17 cellular contexts compared by ENCODE assay signal in genomic region chr15:77665530-77666295, GRCh38. TPM values are rescaled to one million over a fixed set of nuclear protein-coding genes. Genes with fewer than 3 reads are reported as not detected.
DNase-seq lines count a peak whose midpoint lies in the region; ATAC-seq, FAIRE-seq and TF ChIP-seq lines count a peak whose summit lies in the region.
"Had no signal": no experiment of that assay in that cellular context is flagged by ENCODE, and none has a peak within 500 bp of the region (broad histone marks: within the 10 kb centered on the region; RNA-seq: fewer than 3 reads in every experiment).

No MANE protein-coding gene starts in this region.

- H3K9me1 ChIP-seq in K562 (ENCODE audit: control insufficient read depth, insufficient read depth, low read length): no peaks in the 10 kb centered on the region

- no peak overlapping the region for H3K9ac ChIP-seq in K562 (ENCODE audit: insufficient read depth in 1 of 2, low read depth in 2 of 2, low read length in 2 of 2)
- H3K9ac ChIP-seq in neuronal stem cell (ENCODE audit: low read depth, low read length, poor library complexity): no peak overlapping the region
- H3K9ac ChIP-seq: BLaER1 had no signal

- TF ChIP-seq CTCF in HEK293 (tag by site-specific recombination; IDR thresholded peaks at IDR 0.05) (no peak), K562 (IDR thresholded peaks at IDR 0.05 in 2 of 3, conservative IDR thresholded peaks at IDR 0.05 in 1 of 3; ENCODE audit: insufficient read depth in 2 of 3, low read depth in 1 of 3, low read length in 3 of 3) (no peak), endothelial cell (IDR thresholded peaks at IDR 0.05; ENCODE audit: unreplicated experiment) (no peak), GM23338 (conservative IDR thresholded peaks at IDR 0.05; ENCODE audit: low read depth in 2 of 2) (no peak)

- H4K91ac ChIP-seq in neuronal stem cell (ENCODE audit: low read depth, low read length, poor library complexity): no peak overlapping the region

- H3K14ac ChIP-seq in neuronal stem cell (ENCODE audit: low read length): no peak overlapping the region

- ATAC-seq in K562 (no peak), GM23338 (no peak)

- H2BK12ac ChIP-seq in neuronal stem cell (ENCODE audit: low read length): no peak overlapping the region

- no peak overlapping the region for H3K4ac ChIP-seq in neuronal stem cell (ENCODE audit: low read length)

- no peak overlapping the region for H4K8ac ChIP-seq in neuronal stem cell (ENCODE audit: low read depth, low read length)

- H3K4me1 ChIP-seq in HEK293 (ENCODE audit: control insufficient read depth, insufficient read depth, low read length) (no peaks in the 10 kb centered on the region), K562 (replicated peaks in 1 of 2; ENCODE audit: control insufficient read depth in 2 of 2, insufficient read depth in 2 of 2, low read length in 2 of 2) (peaks cover 0 to 6% of the 10 kb centered on the region in 2 experiments; a peak in 1 of 5 replicates), neuronal stem cell (ENCODE audit: control insufficient read depth in 2 of 2, insufficient read depth in 1 of 2, low read depth in 1 of 2, low read length in 2 of 2) (peaks cover 9 to 15% of the 10 kb centered on the region in 2 donors), GM23338 (ENCODE audit: insufficient read depth) (no peaks in the 10 kb centered on the region)
- H3K4me1 ChIP-seq: HAP-1 had no signal

- CTCF ChIA-PET in HEK293 (lab: Yijun Ruan, JAX): interaction anchor here (1.1 to 4.7 kb wide), 3 partner anchors 15 to 32 kb away, joined by 3 to 22 read pairs (median 3); no protein-coding TSS in a partner anchor
- CTCF ChIA-PET in K562 (lab: Yijun Ruan, JAX; ENCODE audit: low intra/inter-chr PET ratio): no interaction called here

- H2AFZ ChIP-seq in K562 (ENCODE audit: low read depth, low read length) (no peak overlapping the region), neuronal stem cell (ENCODE audit: low read length) (no peak overlapping the region), GM23338 (no peak overlapping the region)

- no peak overlapping the region for H2AK5ac ChIP-seq in neuronal stem cell (ENCODE audit: low read depth, low read length)

- H3K4me1 Mint-ChIP-seq in endothelial cell (ENCODE audit: unreplicated experiment) (peaks cover 3% of the 10 kb centered on the region), GM23338 (peaks cover 24% of the 10 kb centered on the region)

- H4K20me1 ChIP-seq in K562 (replicated peaks; ENCODE audit: control insufficient read depth, insufficient read depth, low read length): 0 out of 2 replicates have a peak, but pooled peaks cover 10% of the 10 kb centered on the region
- no peaks in the 10 kb centered on the region for H4K20me1 ChIP-seq in GM23338 (replicated peaks; ENCODE audit: insufficient read depth)
- H4K20me1 ChIP-seq: BLaER1 had no signal

- H3K27me3 ChIP-seq in K562 (ENCODE audit: control insufficient read depth in 2 of 2, insufficient read depth in 2 of 2, low read length in 2 of 2): peaks cover 2 to 60% of the 10 kb centered on the region in 2 experiments; a peak in 3 of 5 replicates
- peaks cover 0 to 68% (median 0%) of the 10 kb centered on the region in 3 experiments for H3K27me3 ChIP-seq in neuronal stem cell (ENCODE audit: control insufficient read depth in 3 of 3, insufficient read depth in 3 of 3, low read depth in 1 of 3, low read length in 3 of 3)
- H3K27me3 ChIP-seq in GM23338 (ENCODE audit: insufficient read depth): no peaks in the 10 kb centered on the region
- H3K27me3 ChIP-seq: BLaER1 had no signal

- no peaks in the 10 kb centered on the region for H3F3A ChIP-seq in GM23338 (replicated peaks; ENCODE audit: low read depth)

- H3K9me3 ChIP-seq in HEK293 (ENCODE audit: control insufficient read depth, insufficient read depth, low read depth, low read length) (no peaks in the 10 kb centered on the region), K562 (replicated peaks; ENCODE audit: control insufficient read depth, insufficient read depth, low read depth, low read length) (no peaks in the 10 kb centered on the region), neuronal stem cell (replicated peaks in 1 of 2; ENCODE audit: control insufficient read depth in 2 of 2, insufficient read depth in 1 of 2, low read depth in 1 of 2, low read length in 2 of 2) (no peaks in the 10 kb centered on the region)
- H3K9me3 ChIP-seq: BLaER1, HAP-1 had no signal

- 6% methylated on average over 12 of the region's 12 CpGs for whole genome bisulfite sequencing in K562 (ENCODE audit: insufficient coverage, low coverage, missing lambda C conversion rate)
- no CpG with 5 or more reads among the region's 12 CpGs for WGBS in neuronal stem cell (ENCODE audit: extremely low coverage in 2 of 2, insufficient read length in 2 of 2, insufficient replicate concordance in 1 of 2), 2 donors

- no peak overlapping the region for H3K27ac Mint-ChIP-seq in endothelial cell (ENCODE audit: unreplicated experiment)
- H3K27ac Mint-ChIP-seq in GM23338: no peak overlapping the region
- H3K27ac Mint-ChIP-seq: HFFc6 had no signal

- H3K4me3 Mint-ChIP-seq in endothelial cell (ENCODE audit: unreplicated experiment) (peak overlapping the region; percentile 33), GM23338 (no peak overlapping the region)
- H3K4me3 Mint-ChIP-seq: HFFc6 had no signal

- no peaks in the 10 kb centered on the region for H3K36me3 Mint-ChIP-seq in endothelial cell (ENCODE audit: low read depth, unreplicated experiment)
- H3K36me3 Mint-ChIP-seq in GM23338 (ENCODE audit: low read depth): no peaks in the 10 kb centered on the region; the same call in 2 of the 3 replicates

- no TSS peak for BruUV-seq in K562 (replicated peaks; lab: Mats Ljungman, UMichigan)

- intact Hi-C loops in K562 (cut with micrococcal nuclease): no loop called here

- no peak for TF ChIP-seq POLR2A in K562 (conservative IDR thresholded peaks at IDR 0.05)

- H3K27me3 Mint-ChIP-seq in endothelial cell (ENCODE audit: unreplicated experiment) (peaks cover 14% of the 10 kb centered on the region), GM23338 (ENCODE audit: insufficient read depth, low read depth, poor library complexity) (peaks cover 15% of the 10 kb centered on the region)

- no peak overlapping the region for H2BK15ac ChIP-seq in neuronal stem cell (ENCODE audit: low read length)

- POLR2A ChIA-PET in HEK293 (lab: Yijun Ruan, JAX): interaction anchor here (0.7 kb wide), 1 partner anchor 34 kb away, joined by 4 read pairs; no protein-coding TSS in a partner anchor
- POLR2A ChIA-PET in K562 (lab: Yijun Ruan, JAX): interaction anchor here (0.7 kb wide), 1 partner anchor 8 kb away, joined by 3 read pairs; no protein-coding TSS in a partner anchor

- H3K27ac ChIP-seq in HEK293 (ENCODE audit: extremely low read depth, low read depth, low read length) (no peak overlapping the region), K562 (ENCODE audit: extremely low read depth, low read depth, low read length) (no peak overlapping the region), neuronal stem cell (replicated peaks; ENCODE audit: low read length) (no peak overlapping the region), GM23338 (ENCODE audit: low read depth) (no peak overlapping the region)
- H3K27ac ChIP-seq: BLaER1, HL-60 had no signal

- no peaks in the 10 kb centered on the region for H3K9me2 ChIP-seq in GM23338 (ENCODE audit: insufficient read depth)

- H3K4me3 ChIP-seq in HEK293 (ENCODE audit: low read depth, low read length) (no peak overlapping the region), K562 (no peak overlapping the region), neuronal stem cell (ENCODE audit: low read length in 2 of 2) (no peak overlapping the region), GM23338 (no peak overlapping the region)
- H3K4me3 ChIP-seq: BLaER1, HAP-1 had no signal

- no peak for TF ChIP-seq EP300 in K562 (IDR thresholded peaks at IDR 0.05; ENCODE audit: low read length)

- no peak overlapping the region for H3K4me2 ChIP-seq in K562 (ENCODE audit: insufficient read depth, low read length)
- no peak overlapping the region for H3K4me2 ChIP-seq in neuronal stem cell (ENCODE audit: insufficient read depth, low read length, poor library complexity, severe bottlenecking)
- H3K4me2 ChIP-seq in GM23338: no peak overlapping the region
- H3K4me2 ChIP-seq: BLaER1 had no signal

- no peak overlapping the region for H2BK5ac ChIP-seq in neuronal stem cell (ENCODE audit: low read length)

- no peaks in the 10 kb centered on the region for H3K9me3 Mint-ChIP-seq in endothelial cell (ENCODE audit: unreplicated experiment)
- H3K9me3 Mint-ChIP-seq in GM23338: no peaks in the 10 kb centered on the region; the same call in 2 of the 3 replicates
- H3K9me3 Mint-ChIP-seq: HFFc6 had no signal

- H3K79me2 ChIP-seq in K562 (ENCODE audit: control insufficient read depth, insufficient read depth, low read length) (no peaks in the 10 kb centered on the region), GM23338 (replicated peaks; ENCODE audit: insufficient read depth) (no peaks in the 10 kb centered on the region)

- no peaks in the 10 kb centered on the region for H3K79me1 ChIP-seq in neuronal stem cell (ENCODE audit: low read depth, low read length)

- H3K36me3 ChIP-seq in HEK293 (ENCODE audit: control insufficient read depth in 2 of 2, insufficient read depth in 1 of 2, low read length in 2 of 2) (no peaks in the 10 kb centered on the region), K562 (ENCODE audit: control insufficient read depth, insufficient read depth, low read length) (no peaks in the 10 kb centered on the region), neuronal stem cell (replicated peaks in 1 of 2; ENCODE audit: control insufficient read depth in 2 of 2, insufficient read depth in 2 of 2, low read length in 2 of 2) (no peaks in the 10 kb centered on the region), GM23338 (ENCODE audit: insufficient read depth) (no peaks in the 10 kb centered on the region)
- H3K36me3 ChIP-seq: BLaER1, HAP-1 had no signal

- no peak for TF ChIP-seq RAD21 in K562 (CRISPR knock-in tag; conservative IDR thresholded peaks at IDR 0.05 in 1 of 2, IDR thresholded peaks at IDR 0.05 in 1 of 2)

- H3K18ac ChIP-seq in neuronal stem cell (ENCODE audit: low read length): peak overlapping the region; percentile 32

- H2BK120ac ChIP-seq in neuronal stem cell (ENCODE audit: low read depth, low read length): no peak overlapping the region

- FAIRE-seq in K562 (lab: Jason Lieb, UNC): no peak
- FAIRE-seq: A204.1, GM18507 had no signal

- in situ Hi-C loops in K562 (cut with MboI): loop anchor here (10.0 kb wide), 1 partner anchor 209 kb away; no protein-coding TSS in a partner anchor

- no peak for DNase-seq in K562 (ENCODE audit: extremely low read depth in 1 of 4, low spot score in 3 of 4)
- no peak for DNase-seq in endothelial cell (ENCODE audit: low spot score)
- DNase-seq in neuronal stem cell (ENCODE audit: low spot score): no peak
- DNase-seq in GM23338 (ENCODE audit: low spot score): no peak
- DNase-seq in NCI-H2171 (lab: John Stamatoyannopoulos, UW): no peak
- DNase-seq in NCI-H526 (lab: John Stamatoyannopoulos, UW): no peak
- DNase-seq: DMS53, GF-D8, GOT3, HFFc6 had no signal

- H3K23ac ChIP-seq in neuronal stem cell (ENCODE audit: low read depth, low read length, poor library complexity): no peak overlapping the region

RNA-seq across cellular contexts. Expression of gene LINGO1, which starts 33.0 kb away (rescaled TPM):
- 11.5 and 26.9 TPM in 2 replicates for total RNA-seq in K562 (2011; cell fraction: chromatin; rRNA removed; ENCODE audit: low replicate concordance)
- 18.7 and 19.2 TPM in 2 replicates for total RNA-seq in K562 (2011; cell fraction: nucleolus; rRNA removed)
- 24.1 and 38.6 TPM in 2 replicates for total RNA-seq in K562 (2011; cell fraction: nucleoplasm; rRNA removed)
- 2.1 and 3.3 TPM in 2 replicates for total RNA-seq in K562 (2014; rRNA removed)
- 0.65 and 0.73 TPM in 2 replicates for total RNA-seq in K562 (2014; rRNA removed; fragmentation: Illumina TruSeq; extraction: Trizol)
- total RNA-seq in K562 (2015; rRNA removed; fragmentation: Illumina TruSeq; extraction: Trizol): 2.0 TPM in 2 replicates
- 14.3 and 14.8 TPM in 2 replicates for total RNA-seq in K562 (2021)
- 12.4 and 19.4 TPM in 2 replicates for polyA plus RNA-seq in K562 (2011; rRNA removed)
- 14.2 and 25.6 TPM in 2 replicates for polyA plus RNA-seq in K562 (2011; cell fraction: cytosol; rRNA removed)
- polyA plus RNA-seq in K562 (2011; cell fraction: nucleus; rRNA removed): 10.6 and 19.2 TPM in 2 replicates
- 8.0 and 8.2 TPM in 2 replicates for polyA plus RNA-seq in K562 (2012)
- 15.3 and 19.0 TPM in 2 replicates for polyA plus RNA-seq in K562 (2014; fragmentation: Illumina TruSeq; extraction: Trizol)
- polyA plus RNA-seq in K562 (2014; fragmentation: Nextera tagmentation; extraction: Ambion mirVana): under 1 TPM; 0.07 to 0.08 TPM
- polyA plus RNA-seq in K562 (2014; rRNA removed): 8.1 and 9.3 TPM in 2 replicates
- polyA minus RNA-seq in K562 (2011; rRNA and poly(A)+ RNA removed): 5.8 and 8.8 TPM in 2 replicates
- polyA minus RNA-seq in K562 (2011; cell fraction: cytosol; rRNA and poly(A)+ RNA removed): 14.6 and 15.2 TPM in 2 replicates
- 3.4 and 3.8 TPM in 2 replicates for polyA minus RNA-seq in K562 (2011; cell fraction: nucleus; rRNA and poly(A)+ RNA removed)
- 18.8 TPM for total RNA-seq in endothelial cell (ENCODE audit: unreplicated experiment)
- 61.3 TPM for polyA plus RNA-seq in neuronal stem cell (2013, experiment 1 of 2)
- polyA plus RNA-seq in neuronal stem cell (2013, experiment 2 of 2): 62.0 TPM
- 52.0 and 63.1 TPM in 2 replicates for total RNA-seq in GM23338 (2014; rRNA removed; shearing (Covaris generic))
- 16.0 and 16.9 TPM in 2 replicates for polyA plus RNA-seq in GM23338 (2016; fragmentation: Nextera tagmentation; extraction: Ambion mirVana)
- polyA plus RNA-seq: AG04450 had no signal

Comparison
In these comparisons a context has a peak if more than half of its experiments do, and no peak if none do; other contexts are left out.
1. Of the 44 proteins assayed by ChIP-seq in both K562 and HEK293: peak only in K562: none; only in HEK293: none; in both: ZNF24; in neither: 43.